ENCODE assay signal across 16 cellular contexts in genomic region chr1:27133158-27133557, GRCh38.
"Had no signal": no experiment of that assay in that cellular context is flagged by ENCODE, and none has a peak within 500 bp of the region (broad histone marks: within the 10 kb centered on the region; RNA-seq: fewer than 3 reads in every experiment).

No MANE protein-coding gene starts in this region.

- H3K4me3 Mint-ChIP-seq: activated T-cell treated with anti-CD3 and anti-CD28 coated beads, Interleukin-2, amount 50 U/mL, for 4 hours; endodermal cell; natural killer cell treated with Interleukin-12 subunit alpha and Interleukin-12 subunit beta and Interleukin-15 and Interleukin-18, amount 100 ng/mL, for 72 hours had no signal

- ATAC-seq: activated CD4-positive, CD25-positive, alpha-beta regulatory T cell treated with anti-CD3 and anti-CD28 coated beads, Interleukin-2, amount 50 U/mL, for 24 hours; activated naive CD4-positive, alpha-beta T cell treated with anti-CD3 and anti-CD28 coated beads, Interleukin-2, amount 50 U/mL, for 72 hours; activated T-cell treated with anti-CD3 and anti-CD28 coated beads, Interleukin-2, amount 50 U/mL, for 4 hours; lower lobe of right lung; natural killer cell treated with Interleukin-12 subunit alpha and Interleukin-12 subunit beta and Interleukin-15 and Interleukin-18, amount 100 ng/mL, for 72 hours had no signal

- H3K27me3 ChIP-seq: thyroid gland had no signal

- H3K27me3 Mint-ChIP-seq: natural killer cell treated with Interleukin-12 subunit alpha and Interleukin-12 subunit beta and Interleukin-15 and Interleukin-18, amount 100 ng/mL, for 72 hours had no signal

- H3K9me3 Mint-ChIP-seq: activated naive CD4-positive, alpha-beta T cell treated with anti-CD3 and anti-CD28 coated beads, Interleukin-2, amount 50 U/mL, for 72 hours; activated T-cell treated with anti-CD3 and anti-CD28 coated beads, Interleukin-2, amount 50 U/mL, for 4 hours; endodermal cell; natural killer cell treated with Interleukin-12 subunit alpha and Interleukin-12 subunit beta and Interleukin-15 and Interleukin-18, amount 100 ng/mL, for 72 hours had no signal

- FAIRE-seq: urothelium cell line had no signal

- DNase-seq: activated CD4-positive, alpha-beta T cell treated with anti-CD3 and anti-CD28 coated beads, Interleukin-2, amount 50 U/mL, for 48 hours; activated effector memory CD4-positive, alpha-beta T cell treated with anti-CD3 and anti-CD28 coated beads, Interleukin-2, amount 50 U/mL, for 16 hours; activated T-cell treated with anti-CD3 and anti-CD28 coated beads, Interleukin-2, amount 50 U/mL, for 4 hours; anterior cingulate cortex; endodermal cell; erythroblast; lower lobe of right lung; stimulated activated CD4-positive, alpha-beta T cell treated with anti-CD3 and anti-CD28 coated beads, Interleukin-15, amount 100 ng/mL, for 24 hours; stimulated activated CD4-positive, alpha-beta T cell treated with anti-CD3 and anti-CD28 coated beads, Interleukin-4, amount 100 ng/mL, for 24 hours; thyroid gland had no signal

- H3K36me3 ChIP-seq: prostate gland, thyroid gland had no signal

- H3K36me3 Mint-ChIP-seq: natural killer cell treated with Interleukin-12 subunit alpha and Interleukin-12 subunit beta and Interleukin-15 and Interleukin-18, amount 100 ng/mL, for 72 hours had no signal

- H3K27ac Mint-ChIP-seq: endodermal cell had no signal

- H3K4me3 ChIP-seq: lower lobe of right lung, mucosa of descending colon, prostate gland, thyroid gland had no signal

- H3K9me3 ChIP-seq: lower lobe of right lung, mucosa of descending colon, prostate gland, thyroid gland had no signal

- H3K4me1 ChIP-seq: prostate gland had no signal

- H3K27ac ChIP-seq: prostate gland, thyroid gland had no signal
